ENCODE assay signal across 8 cellular contexts in the genomic region with DNA sequence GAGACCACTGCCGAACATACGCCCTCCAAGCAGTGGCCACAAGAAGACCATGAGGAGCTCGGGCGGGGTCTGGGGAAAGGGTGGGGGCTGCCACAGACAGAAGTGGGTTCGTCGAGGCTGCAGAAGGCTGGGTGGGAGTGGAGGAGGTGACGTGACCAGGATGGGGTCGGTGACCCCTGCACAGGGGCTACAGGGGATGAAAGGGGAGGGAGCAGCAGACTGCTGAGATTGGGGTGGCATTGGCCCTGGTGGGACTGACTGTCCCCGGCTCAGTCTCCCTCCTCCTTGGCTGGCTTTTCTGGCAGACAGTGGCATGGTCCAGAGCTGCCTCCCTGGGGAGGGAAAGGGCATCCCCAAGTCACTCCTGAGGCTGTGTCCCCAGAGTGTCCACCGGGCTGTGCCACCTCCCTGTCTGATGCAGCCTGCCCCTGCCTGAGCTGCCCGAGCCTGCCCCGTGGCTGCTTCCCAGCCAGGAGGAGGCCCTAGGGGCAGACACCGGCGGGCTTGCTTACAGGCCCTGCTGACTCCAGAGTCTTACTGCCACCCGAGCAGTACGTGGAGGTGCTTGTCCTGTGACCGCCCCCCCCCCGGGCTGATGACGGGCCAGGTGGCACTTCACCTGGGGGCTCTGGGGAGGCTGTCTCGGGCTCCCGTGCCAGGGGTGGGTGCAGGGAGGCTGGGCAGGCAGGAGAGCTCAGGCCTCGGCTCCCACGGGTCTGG. TPM values are rescaled to one million over a fixed set of nuclear protein-coding genes. Genes with fewer than 3 reads are reported as not detected.
A peak's percentile ranks its signal among the peaks of the same experiment; 100 is the strongest.
DNase-seq lines count a peak whose midpoint lies in the region; ATAC-seq and TF ChIP-seq lines count a peak whose summit lies in the region.

No MANE protein-coding gene starts in this region.

- H3K4me2 ChIP-seq in fibroblast of lung (ENCODE audit: extremely low read depth, insufficient read depth, low read length): no peak overlapping the region

- H3K4me3 ChIP-seq in fibroblast of lung (replicated peaks in 1 of 4; ENCODE audit: control extremely low read depth in 1 of 4, insufficient read depth in 1 of 4, low read depth in 3 of 4, low read length in 4 of 4): no peak overlapping the region

- TF ChIP-seq CTCF in GM10248 (IDR thresholded peaks at IDR 0.05; ENCODE audit: control extremely low read depth, extremely low read depth, low read depth, missing control alignments): peak; percentile 12
- TF ChIP-seq CTCF in fibroblast of lung (conservative IDR thresholded peaks at IDR 0.05 in 1 of 2, IDR thresholded peaks at IDR 0.05 in 1 of 2; ENCODE audit: low read depth in 1 of 2, low read length in 2 of 2): no peak

- CTCF ChIA-PET in GM10248 (lab: Yijun Ruan, JAX): interaction anchor here (1.2 to 3.8 kb wide), 4 partner anchors 9 to 40 kb away, joined by 3 to 20 read pairs (median 9); no protein-coding TSS in a partner anchor

- intact Hi-C loops in posterior cingulate gyrus (cut with DNase I): no loop called here

- H3K9me3 ChIP-seq in fibroblast of lung (ENCODE audit: control insufficient read depth, insufficient read depth, low read depth, low read length): no peaks in the 10 kb centered on the region

- H3K36me3 ChIP-seq in fibroblast of lung (ENCODE audit: control insufficient read depth, insufficient read depth, low read length): peaks cover 2% of the 10 kb centered on the region

- DNase-seq in GM10248 (ENCODE audit: extremely low spot score) (no peak), T-helper 2 cell (peak in 3 of 5 experiments; percentile 5 to 39 (median 7)), fibroblast of lung (ENCODE audit: low read depth in 2 of 2) (no peak), posterior cingulate gyrus (peak in 6 of 10 donors; percentile 12 to 84 (median 52)), NCI-H510A (lab: John Stamatoyannopoulos, UW) (no peak), HUDEP-2 (lab: John Stamatoyannopoulos, UW; ENCODE audit: unreplicated experiment in 76 of 76) (no peak), A172 (ENCODE audit: low spot score) (no peak)

- H3K27me3 ChIP-seq in fibroblast of lung (ENCODE audit: control insufficient read depth, insufficient read depth, low read length): no peaks in the 10 kb centered on the region

- POLR2A ChIA-PET in GM10248 (lab: Yijun Ruan, JAX): interaction anchor here (0.7 kb wide), 1 partner anchor 36 kb away, joined by 5 read pairs; no protein-coding TSS in a partner anchor

- H3K27ac ChIP-seq in fibroblast of lung (ENCODE audit: insufficient read depth, low read length): no peak overlapping the region

- H3K9ac ChIP-seq in fibroblast of lung (ENCODE audit: insufficient read depth, low read length): peak overlapping the region; percentile 30

- no peak overlapping the region for H2AFZ ChIP-seq in fibroblast of lung (ENCODE audit: low read length)

- ATAC-seq in HG03354 (IDR thresholded peaks at IDR 0.05; ENCODE audit: poor library complexity, severe bottlenecking, unreplicated experiment): no peak

- H3K4me1 ChIP-seq in fibroblast of lung (ENCODE audit: control insufficient read depth, extremely low read depth, insufficient read depth, low read length): peaks cover 18% of the 10 kb centered on the region

- peaks cover 5% of the 10 kb centered on the region for H3K79me2 ChIP-seq in fibroblast of lung (ENCODE audit: control insufficient read depth, insufficient read depth, low read length)

- H4K20me1 ChIP-seq in fibroblast of lung (ENCODE audit: control insufficient read depth, extremely low read depth, insufficient read depth, low read length): no peaks in the 10 kb centered on the region

RNA-seq across cellular contexts. Expression of a gene that starts 7.2 kb away (rescaled TPM):
- 8.6 and 9.5 TPM in 2 replicates for total RNA-seq in fibroblast of lung
- 10.0 and 14.1 TPM in 2 replicates for polyA plus RNA-seq in fibroblast of lung
- polyA plus RNA-seq in fibroblast of lung (2012): 9.9 and 13.4 TPM in 2 replicates
- 46.6 and 98.6 TPM in 2 replicates for polyA minus RNA-seq in fibroblast of lung (ENCODE audit: low replicate concordance)
- 37.4 and 56.9 TPM in 2 replicates for total RNA-seq in A172 (2014; rRNA removed; shearing (Covaris generic))

RNA-seq across cellular contexts. Expression of a gene that starts 43.5 kb away (rescaled TPM):
- 123 and 164 TPM in 2 replicates for total RNA-seq in fibroblast of lung
- 171 and 211 TPM in 2 replicates for polyA plus RNA-seq in fibroblast of lung
- 273 and 299 TPM in 2 replicates for polyA plus RNA-seq in fibroblast of lung (2012)
- polyA minus RNA-seq in fibroblast of lung (ENCODE audit: low replicate concordance): 212 and 237 TPM in 2 replicates
- total RNA-seq in A172 (2014; rRNA removed; shearing (Covaris generic)): 166 and 199 TPM in 2 replicates

RNA-seq across cellular contexts. Expression of a gene that starts 44.0 kb away (rescaled TPM):
- 56.5 and 61.9 TPM in 2 replicates for total RNA-seq in fibroblast of lung
- polyA plus RNA-seq in fibroblast of lung: 19.2 and 21.8 TPM in 2 replicates
- 28.2 and 34.5 TPM in 2 replicates for polyA plus RNA-seq in fibroblast of lung (2012)
- 13.7 and 18.5 TPM in 2 replicates for polyA minus RNA-seq in fibroblast of lung (ENCODE audit: low replicate concordance)
- 67.5 and 74.0 TPM in 2 replicates for total RNA-seq in A172 (2014; rRNA removed; shearing (Covaris generic))

Comparison
In these comparisons a context has a peak if more than half of its experiments do, and no peak if none do; other contexts are left out.
1. DNase-seq: peak in T-helper 2 cell (3 of 5) and posterior cingulate gyrus (6 of 10); none in GM10248 (single experiment), fibroblast of lung (0 of 2), NCI-H510A (single experiment), HUDEP-2 (0 of 76) and A172 (single experiment).